1 cellular context compared by ENCODE assay signal in genomic region chr7:135970045-135970444, GRCh38.
TF ChIP-seq lines count a peak whose summit lies in the region.

No MANE protein-coding gene starts in this region.

TF ChIP-seq in K562, 482 proteins besides CTCF, POLR2A, EP300 and RAD21:
- TF ChIP-seq ZNF146 (CRISPR knock-in tag; IDR thresholded peaks at IDR 0.05; ENCODE audit: unreplicated experiment) (peak; percentile 25), ZNF41 (CRISPR knock-in tag; conservative IDR thresholded peaks at IDR 0.05) (no peak), ARID2 (IDR thresholded peaks at IDR 0.05) (no peak), NUFIP1 (IDR thresholded peaks at IDR 0.05; ENCODE audit: partially characterized antibody) (no peak), MEF2A (IDR thresholded peaks at IDR 0.05; ENCODE audit: control insufficient read depth, low read depth, low read length) (no peak), CXXC5 (CRISPR knock-in tag; IDR thresholded peaks at IDR 0.05) (no peak), SNIP1 (IDR thresholded peaks at IDR 0.05; ENCODE audit: low read depth) (no peak), MAFG (tag; conservative IDR thresholded peaks at IDR 0.05) (no peak), ZMIZ1 (IDR thresholded peaks at IDR 0.05; ENCODE audit: low read depth in 2 of 2, low read length in 2 of 2) (no peak), POLR2H (tag; IDR thresholded peaks at IDR 0.05; ENCODE audit: low read depth) (0 out of 2 replicates have a peak, but pooled peaks have one; percentile 5), GTF2A2 (tag; IDR thresholded peaks at IDR 0.05) (no peak), TCF7L2 (IDR thresholded peaks at IDR 0.05; ENCODE audit: low read depth, low read length) (no peak), SP2 (IDR thresholded peaks at IDR 0.05; ENCODE audit: extremely low read depth, low read depth, low read length, poor library complexity, severe bottlenecking) (no peak), PPARD (CRISPR knock-in tag; IDR thresholded peaks at IDR 0.05) (no peak), ELF1 (tag; IDR thresholded peaks at IDR 0.05) (no peak), ZNF224 (CRISPR knock-in tag; IDR thresholded peaks at IDR 0.05) (no peak), ZNF165 (CRISPR knock-in tag; IDR thresholded peaks at IDR 0.05; ENCODE audit: borderline replicate concordance) (no peak), C11orf30 (IDR thresholded peaks at IDR 0.05; ENCODE audit: low read depth) (peak; percentile 50; the same call in 1 of the 2 replicates), STAT5A (IDR thresholded peaks at IDR 0.05; ENCODE audit: borderline replicate concordance, low read length) (no peak), PURB (CRISPR knock-in tag; IDR thresholded peaks at IDR 0.05; ENCODE audit: low read depth) (no peak), TEAD1 (CRISPR knock-in tag; IDR thresholded peaks at IDR 0.05) (no peak), BHLHE40 (IDR thresholded peaks at IDR 0.05; ENCODE audit: low read length) (no peak), ZNF143 (CRISPR knock-in tag; IDR thresholded peaks at IDR 0.05) (no peak), TGIF2 (CRISPR knock-in tag; IDR thresholded peaks at IDR 0.05) (no peak), CEBPB (tag; IDR thresholded peaks at IDR 0.05) (no peak), ARID3A (IDR thresholded peaks at IDR 0.05; ENCODE audit: borderline replicate concordance, low read depth, low read length) (no peak), ZNF316 (IDR thresholded peaks at IDR 0.05) (peak; percentile 66), ZFP91 (CRISPR knock-in tag; IDR thresholded peaks at IDR 0.05) (no peak), ZNF695 (CRISPR knock-in tag; IDR thresholded peaks at IDR 0.05) (no peak), ZNF707 (CRISPR knock-in tag; conservative IDR thresholded peaks at IDR 0.05) (no peak), ZNF511 (CRISPR knock-in tag; IDR thresholded peaks at IDR 0.05) (no peak), ZBTB43 (CRISPR knock-in tag; IDR thresholded peaks at IDR 0.05) (no peak), NR3C1 (CRISPR knock-in tag; IDR thresholded peaks at IDR 0.05) (no peak), MIER1 (IDR thresholded peaks at IDR 0.05; ENCODE audit: low read depth) (no peak), ZNF324 (CRISPR knock-in tag; IDR thresholded peaks at IDR 0.05) (no peak)
